Comparison of ENCODE assay signal across 8 cellular contexts in the genomic region with DNA sequence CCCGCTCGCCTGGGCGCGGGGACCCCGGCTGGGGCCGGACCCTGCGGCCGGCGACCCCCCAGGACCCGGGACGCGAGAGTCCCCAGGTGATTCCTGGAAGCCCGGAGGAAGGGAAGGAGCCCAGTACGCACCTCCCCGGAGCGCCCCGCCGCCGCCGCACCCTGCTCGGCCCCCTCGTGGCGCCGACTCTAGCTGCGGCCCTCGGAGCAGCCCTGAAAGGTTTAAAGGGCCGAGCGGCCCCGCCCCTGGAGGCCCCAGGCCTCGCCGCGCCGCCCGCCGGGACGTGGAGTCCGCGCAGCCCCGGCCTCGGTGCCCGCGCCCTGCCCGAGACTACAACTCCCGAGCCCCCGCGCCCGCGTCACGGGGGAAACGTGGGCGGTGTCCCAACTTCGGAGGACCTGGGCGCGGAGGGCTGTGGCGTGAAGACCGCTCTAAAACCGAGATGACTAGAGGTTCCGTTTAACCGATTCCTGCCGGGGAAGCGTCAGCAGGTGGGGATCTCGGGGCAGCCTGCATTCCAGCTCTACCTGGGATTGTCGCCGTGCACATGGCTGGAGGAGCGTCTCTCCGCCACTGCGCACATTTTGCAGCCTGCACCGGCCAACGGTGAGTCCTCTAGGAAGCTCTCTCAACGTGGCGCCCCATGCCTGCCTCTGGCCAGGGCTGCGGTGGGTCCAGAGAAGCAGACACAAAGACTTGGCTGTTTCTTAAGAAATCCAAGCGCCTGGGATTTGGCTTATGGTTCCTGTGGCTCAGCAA. TPM values are rescaled to one million over a fixed set of nuclear protein-coding genes. Genes with fewer than 3 reads are reported as not detected.
DNase-seq lines count a peak whose midpoint lies in the region; ATAC-seq, FAIRE-seq and TF ChIP-seq lines count a peak whose summit lies in the region.

TMEM150A (minus strand) TSS at position 223 of the 759 bp plus-strand sequence. CDS start 750 bp downstream, outside the sequence.

- no peaks in the 10 kb centered on the region for H3K9me3 ChIP-seq in kidney (ENCODE audit: control insufficient read depth in 1 of 2, low read length in 2 of 2)

- H3K9ac ChIP-seq in kidney (ENCODE audit: low read length in 2 of 2): peak within 1 kb of the TSS; percentile 82 to 93

- no peak for FAIRE-seq in kidney (lab: Jason Lieb, UNC)

- peaks cover 34 to 51% of the 10 kb centered on the region in 2 donors for H3K4me1 ChIP-seq in kidney (ENCODE audit: control insufficient read depth in 1 of 2, insufficient read depth in 1 of 2, low read depth in 1 of 2, low read length in 2 of 2)

- H3K36me3 ChIP-seq in kidney (ENCODE audit: control insufficient read depth in 1 of 2, insufficient read depth in 2 of 2, low read length in 2 of 2): peaks cover 2 to 13% of the 10 kb centered on the region in 2 donors

- intact Hi-C loops in kidney (cut with DNase I): no loop called here

- DNase-seq in AG08395 (ENCODE audit: low spot score) (peak; percentile 92), NCI-H345 treated with DMSO at 0.1 percent for 48 hours (lab: John Stamatoyannopoulos, UW; ENCODE audit: unreplicated experiment) (peak; percentile 70), cerebellar nuclear complex (lab: John Stamatoyannopoulos, UW) (peak; percentile 31 to 83), kidney (peak; percentile 98)
- peak; percentile 82 for DNase-seq in activated CD4-positive, CD25-positive, alpha-beta regulatory T cell treated with anti-CD3 and anti-CD28 coated beads, Interleukin-2, amount 50 U/mL, for 72 hours
- DNase-seq in stimulated activated CD4-positive, alpha-beta T cell treated with anti-CD3 and anti-CD28 coated beads, Interleukin-15, amount 100 ng/mL, for 24 hours: peak; percentile 93

- no peak for TF ChIP-seq CTCF in kidney (IDR thresholded peaks at IDR 0.05; ENCODE audit: borderline replicate concordance, extremely low read depth, insufficient read depth)

- peak within 1 kb of the TSS; percentile 97 to 98 for H3K4me3 ChIP-seq in kidney (ENCODE audit: low read length in 2 of 2)

- H3K27ac ChIP-seq in kidney (ENCODE audit: low read depth in 2 of 2, low read length in 2 of 2): peak within 1 kb of the TSS; percentile 77 to 80

- peak; percentile 95 for ATAC-seq in GM18868 (IDR thresholded peaks at IDR 0.05; ENCODE audit: unreplicated experiment)
- peak; percentile 88 for ATAC-seq in HG03097 (IDR thresholded peaks at IDR 0.05; ENCODE audit: low FRiP score, unreplicated experiment)

RNA-seq across cellular contexts. Expression of gene TMEM150A, which starts in this region (rescaled TPM):
- 23.1 TPM for total RNA-seq in kidney
- polyA plus RNA-seq in kidney (ENCODE audit: insufficient read depth, low read depth, low replicate concordance): 61.2 TPM

Comparison
In these comparisons a context has a peak if more than half of its experiments do, and no peak if none do; other contexts are left out.
1. Peak in every context shown above with its lines: DNase-seq, ATAC-seq, H3K4me3 ChIP-seq and H3K27ac ChIP-seq.